ENCODE assay signal across 9 cellular contexts in the genomic region with DNA sequence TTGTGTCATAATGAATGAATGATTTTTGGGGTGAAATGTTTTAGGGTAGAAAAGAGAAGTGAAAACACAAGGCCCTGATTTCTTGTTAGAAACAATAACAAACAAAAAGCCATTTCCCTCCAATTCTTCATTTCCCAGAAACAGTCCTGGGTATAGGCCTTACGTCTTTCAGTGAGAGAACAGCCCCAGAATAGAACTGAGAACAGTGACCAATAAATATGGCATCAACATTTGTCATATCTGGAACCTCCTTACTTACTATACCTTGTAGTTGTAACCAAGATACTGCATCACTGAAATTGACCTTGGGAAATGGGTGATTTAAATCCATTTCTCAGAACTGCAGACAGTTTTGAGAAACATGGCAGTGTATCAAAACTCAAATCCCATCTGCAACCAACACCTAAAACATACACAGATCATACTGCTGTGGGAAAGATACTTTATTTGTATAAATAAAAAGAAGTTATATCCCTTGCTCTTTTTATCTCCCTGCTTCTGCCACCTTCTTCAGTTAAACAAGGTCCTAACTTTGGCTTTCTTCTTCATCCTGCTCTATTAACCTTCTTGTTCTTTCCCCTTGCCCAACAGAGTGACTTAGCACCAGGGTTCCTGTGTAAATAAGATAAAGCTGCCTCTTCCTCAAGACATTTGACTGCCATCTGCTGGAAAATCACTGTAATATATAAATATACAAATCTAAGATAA. TPM values are rescaled to one million over a fixed set of nuclear protein-coding genes. Genes with fewer than 3 reads are reported as not detected.
DNase-seq lines count a peak whose midpoint lies in the region; ATAC-seq and TF ChIP-seq lines count a peak whose summit lies in the region.
"Had no signal": no experiment of that assay in that cellular context is flagged by ENCODE, and none has a peak within 500 bp of the region (broad histone marks: within the 10 kb centered on the region; RNA-seq: fewer than 3 reads in every experiment).

No MANE protein-coding gene starts in this region.

- H3K9me3 Mint-ChIP-seq in brain, result no peaks in the 10 kb centered on the region
- H3K9me3 Mint-ChIP-seq: dendritic cell treated with granulocyte-macrophage colony-stimulating factor and Interleukin-4, amounts not matched to agents 40 ng/mL and 50 ng/mL, for 4 days had no signal

- H3K36me3 Mint-ChIP-seq in brain, result peaks cover 13% of the 10 kb centered on the region

- H3K27ac ChIP-seq in A673 (ENCODE audit: low read depth, low read length, poor library complexity, severe bottlenecking) (no peak overlapping the region), transverse colon (no peak overlapping the region)

- H3K4me1 ChIP-seq in A673 (ENCODE audit: insufficient read depth, low read length, poor library complexity, severe bottlenecking) (peaks cover 8% of the 10 kb centered on the region), transverse colon (peaks cover 0 to 3% (median 0%) of the 10 kb centered on the region in 4 donors)

- intact Hi-C loops in A673 (cut with micrococcal nuclease; ENCODE audit: unreplicated experiment), result loop anchor here (1.0 kb wide), 1 partner anchor 121 kb away; no protein-coding TSS in a partner anchor
- intact Hi-C loops in transverse colon (cut with DNase I; ENCODE audit: low total_unique reads), result loop anchor here (5.0 kb wide), 1 partner anchor 117 kb away; no protein-coding TSS in a partner anchor

- H3K4me3 Mint-ChIP-seq in brain, result no peak overlapping the region
- H3K4me3 Mint-ChIP-seq: dendritic cell treated with granulocyte-macrophage colony-stimulating factor and Interleukin-4, amounts not matched to agents 40 ng/mL and 50 ng/mL, for 4 days had no signal

- no peak for TF ChIP-seq EP300 in transverse colon (IDR thresholded peaks at IDR 0.05; ENCODE audit: low read depth)

- H3K27me3 ChIP-seq in A673 (replicated peaks; ENCODE audit: insufficient read depth, low read depth, low read length, poor library complexity) (no peaks in the 10 kb centered on the region), kidney epithelial cell (ENCODE audit: control insufficient read depth, insufficient read depth, low read length) (no peaks in the 10 kb centered on the region), transverse colon (no peaks in the 10 kb centered on the region)

- CTCF ChIA-PET in A673 (lab: Charles Lee), result interaction anchor here (0.6 to 2.5 kb wide), 4 partner anchors 39 to 134 kb away, joined by 3 to 9 read pairs (median 7); no protein-coding TSS in a partner anchor

- WGBS in transverse colon (ENCODE audit: low coverage in 1 of 2), 2 donors, result 57 to 61% methylated on average over 1 of the region's 1 CpG

- H3K36me3 ChIP-seq in A673 (ENCODE audit: insufficient read depth, low read length, poor library complexity, severe bottlenecking) (no peaks in the 10 kb centered on the region), kidney epithelial cell (ENCODE audit: control insufficient read depth, insufficient read depth, low read length) (no peaks in the 10 kb centered on the region), transverse colon (peaks cover 0 to 8% (median 4%) of the 10 kb centered on the region in 4 donors)

- H3K27me3 Mint-ChIP-seq in brain, result no peaks in the 10 kb centered on the region
- H3K27me3 Mint-ChIP-seq: dendritic cell treated with granulocyte-macrophage colony-stimulating factor and Interleukin-4, amounts not matched to agents 40 ng/mL and 50 ng/mL, for 4 days had no signal

- in situ Hi-C loops in transverse colon (cut with MboI; ENCODE audit: low pct_ligation_motif_present in 1 of 4, low pct_unique_long_range_greater_than_20kb in 1 of 4, low sequenced_read_pairs in 3 of 4), result loop anchor here (5.0 to 25.0 kb wide), 4 partner anchors 115 to 122 kb away; partner anchors contain the start of gene THEMIS2 (in 1 of the 4)

- H3K4me1 Mint-ChIP-seq in brain, result peaks cover 14% of the 10 kb centered on the region

- TF ChIP-seq POLR2A in transverse colon (IDR thresholded peaks at IDR 0.05), result no peak

- no peak for ATAC-seq in HG02938 (IDR thresholded peaks at IDR 0.05; ENCODE audit: unreplicated experiment)

- peak; percentile 73 for DNase-seq in A673 (ENCODE audit: low spot score)
- DNase-seq in GF-D8 (lab: John Stamatoyannopoulos, UW), result peak; percentile 82
- DNase-seq in NCI-H2227 (lab: John Stamatoyannopoulos, UW; ENCODE audit: unreplicated experiment), result peak; percentile 63
- DNase-seq in kidney epithelial cell (ENCODE audit: low read depth), result peak; percentile 19
- no peak for DNase-seq in transverse colon
- DNase-seq in GOT3 (lab: John Stamatoyannopoulos, UW), result no peak

- POLR2A ChIA-PET in A673 (lab: Charles Lee; ENCODE audit: low non-redundant PET), result no interaction called here

- H3K4me3 ChIP-seq in A673 (ENCODE audit: low read depth, low read length, poor library complexity, severe bottlenecking), result no peak overlapping the region
- no peak overlapping the region for H3K4me3 ChIP-seq in kidney epithelial cell (ENCODE audit: low read depth, low read length)
- H3K4me3 ChIP-seq in transverse colon, result no peak overlapping the region

- BruUV-seq in A673 (replicated peaks; lab: Mats Ljungman, UMichigan), result no TSS peak

- H3K27ac Mint-ChIP-seq in brain, result no peak overlapping the region
- H3K27ac Mint-ChIP-seq: dendritic cell treated with granulocyte-macrophage colony-stimulating factor and Interleukin-4, amounts not matched to agents 40 ng/mL and 50 ng/mL, for 4 days had no signal

- H3K9me3 ChIP-seq in A673 (ENCODE audit: low read depth, low read length, poor library complexity, severe bottlenecking) (no peaks in the 10 kb centered on the region), transverse colon (no peaks in the 10 kb centered on the region)

- TF ChIP-seq CTCF in A673 (conservative IDR thresholded peaks at IDR 0.05; ENCODE audit: low read depth, low read length) (peak; percentile 63), brain (conservative IDR thresholded peaks at IDR 0.05) (peak; percentile 59 to 62), kidney epithelial cell (IDR thresholded peaks at IDR 0.05; ENCODE audit: insufficient read depth, low read length, poor library complexity, severe bottlenecking) (peak; percentile 41), transverse colon (IDR thresholded peaks at IDR 0.05) (peak; percentile 41 to 66 (median 59))

RNA-seq across cellular contexts. Expression of gene XKR8, which starts 19.5 kb away (rescaled TPM):
- total RNA-seq in A673 (2021), result 5.9 and 6.4 TPM in 2 replicates
- 3.2 TPM for polyA plus RNA-seq in brain (ENCODE audit: insufficient read depth, low read depth, low replicate concordance)
- 11.7 and 12.7 TPM in 2 replicates for total RNA-seq in kidney epithelial cell
- total RNA-seq in transverse colon, result 10 to 100 TPM in 3 of 4 donors, 1 to 10 TPM in 1; 8.6 to 13.8 (median 10.4) TPM

RNA-seq across cellular contexts. Expression of gene SMPDL3B, which starts 44.5 kb away (rescaled TPM):
- total RNA-seq in A673 (2021) (0.61 and 0.62 TPM in 2 replicates), kidney epithelial cell (20.1 and 23.3 TPM in 2 replicates), transverse colon (10 to 100 TPM; 14.1 to 64.3 (median 57.4) TPM)
- 3.6 TPM for polyA plus RNA-seq in brain (ENCODE audit: insufficient read depth, low read depth, low replicate concordance)

Comparison
In these comparisons a context has a peak if more than half of its experiments do, and no peak if none do; other contexts are left out.
1. DNase-seq: peak in A673 (single experiment), GF-D8 (single experiment), NCI-H2227 (single experiment) and kidney epithelial cell (single experiment); none in transverse colon (single experiment) and GOT3 (single experiment).
2. Peak in every context shown above with its lines, with median percentiles within 50 percentile points of each other: CTCF ChIP-seq.